14 cellular contexts compared by ENCODE assay signal in genomic region chr7:155066417-155066950, GRCh38. TPM values are rescaled to one million over a fixed set of nuclear protein-coding genes. Genes with fewer than 3 reads are reported as not detected.
DNase-seq lines count a peak whose midpoint lies in the region; ATAC-seq and TF ChIP-seq lines count a peak whose summit lies in the region.
"Had no signal": no experiment of that assay in that cellular context is flagged by ENCODE, and none has a peak within 500 bp of the region (broad histone marks: within the 10 kb centered on the region; RNA-seq: fewer than 3 reads in every experiment).

No MANE protein-coding gene starts in this region.

- no peak overlapping the region for H3K4me3 Mint-ChIP-seq in activated CD4-positive, alpha-beta T cell treated with anti-CD3 and anti-CD28 coated beads, Interleukin-2, amount 10 ng/mL, durations not matched to agents 7 days and 5 days
- H3K4me3 Mint-ChIP-seq: activated naive CD8-positive, alpha-beta T cell; CD4-positive, alpha-beta T cell had no signal

- no peaks in the 10 kb centered on the region for H3K9me3 Mint-ChIP-seq in activated CD4-positive, alpha-beta T cell treated with anti-CD3 and anti-CD28 coated beads, Interleukin-2, amount 10 ng/mL, durations not matched to agents 7 days and 5 days

- H3K27me3 Mint-ChIP-seq in activated CD4-positive, alpha-beta T cell treated with anti-CD3 and anti-CD28 coated beads, Interleukin-2, amount 10 ng/mL, durations not matched to agents 7 days and 5 days = peaks cover 6% of the 10 kb centered on the region

- peaks cover 10% of the 10 kb centered on the region; the same call in 1 of the 2 replicates for H3K9me3 ChIP-seq in AG04450 (ENCODE audit: control insufficient read depth, insufficient read depth, low read length)
- H3K9me3 ChIP-seq in RWPE2 (ENCODE audit: severe bottlenecking) = no peaks in the 10 kb centered on the region
- no peaks in the 10 kb centered on the region for H3K9me3 ChIP-seq in spleen

- DNase-seq in AG04450 (ENCODE audit: low read depth, low spot score) (peak; percentile 53), HFF-Myc (ENCODE audit: extremely low read depth, low read depth) (peak; percentile 12), RWPE2 (ENCODE audit: low spot score) (no peak), fibroblast of the aortic adventitia (ENCODE audit: low read depth) (peak; percentile 79), spleen (no peak)
- no peak for DNase-seq in activated CD4-positive, alpha-beta T cell treated with anti-CD3 and anti-CD28 coated beads, Interleukin-2, amount 10 ng/mL, durations not matched to agents 7 days and 5 days
- DNase-seq: activated CD4-positive, CD25-positive, alpha-beta regulatory T cell treated with anti-CD3 and anti-CD28 coated beads, Interleukin-2, amount 50 U/mL, for 72 hours; CD4-positive, alpha-beta T cell; mesenchymal stem cell; substantia nigra had no signal

- ATAC-seq in RWPE2 (ENCODE audit: low read depth) (peak; percentile 92), GM19455 (IDR thresholded peaks at IDR 0.05; ENCODE audit: unreplicated experiment) (no peak), GM21447 (IDR thresholded peaks at IDR 0.05; ENCODE audit: unreplicated experiment) (no peak)
- ATAC-seq: esophagus mucosa had no signal

- H3K4me3 ChIP-seq in AG04450 (ENCODE audit: low read depth, low read length) (no peak overlapping the region), HFF-Myc (replicated peaks; ENCODE audit: low read depth, low read length) (no peak overlapping the region), RWPE2 (ENCODE audit: severe bottlenecking) (no peak overlapping the region), fibroblast of the aortic adventitia (ENCODE audit: low read depth, low read length) (no peak overlapping the region), spleen (no peak overlapping the region)

- WGBS in spleen, 5 donors = 47 to 68% (median 53%) methylated on average over 7 of the region's 7 CpGs

- H3K4me1 Mint-ChIP-seq in activated CD4-positive, alpha-beta T cell treated with anti-CD3 and anti-CD28 coated beads, Interleukin-2, amount 10 ng/mL, durations not matched to agents 7 days and 5 days = no peaks in the 10 kb centered on the region

- intact Hi-C loops in spleen (cut with DNase I; ENCODE audit: low total_unique reads) = no loop called here

- H3K27me3 ChIP-seq in AG04450 (ENCODE audit: control insufficient read depth, insufficient read depth, low read length) (peaks cover 6% of the 10 kb centered on the region), RWPE2 (ENCODE audit: insufficient read depth, poor library complexity, severe bottlenecking) (peaks cover 14% of the 10 kb centered on the region), spleen (replicated peaks in 1 of 7) (peaks cover 0 to 39% (median 13%) of the 10 kb centered on the region in 7 donors)

- H3K36me3 ChIP-seq in RWPE2 (ENCODE audit: low read depth) (no peaks in the 10 kb centered on the region), spleen (no peaks in the 10 kb centered on the region)

- TF ChIP-seq CTCF in AG04450 (IDR thresholded peaks at IDR 0.05; ENCODE audit: low read depth, low read length) = no peak
- no peak for TF ChIP-seq CTCF in HFF-Myc (IDR thresholded peaks at IDR 0.05; ENCODE audit: low read depth, low read length, missing control alignments)
- no peak for TF ChIP-seq CTCF in RWPE2 (IDR thresholded peaks at IDR 0.05; ENCODE audit: poor library complexity, severe bottlenecking)
- TF ChIP-seq CTCF in fibroblast of the aortic adventitia (IDR thresholded peaks at IDR 0.05; ENCODE audit: insufficient read depth, low read length) = no peak
- TF ChIP-seq CTCF in spleen (IDR thresholded peaks at IDR 0.05 in 8 of 11, conservative IDR thresholded peaks at IDR 0.05 in 3 of 11) = no peak

- CTCF ChIA-PET in AG04450 (lab: Charles Lee) = interaction anchor here (1.2 kb wide), 1 partner anchor 279 kb away, joined by 4 read pairs; no protein-coding TSS in a partner anchor
- CTCF ChIA-PET in activated CD4-positive, alpha-beta T cell treated with anti-CD3 and anti-CD28 coated beads, Interleukin-2, amount 10 ng/mL, durations not matched to agents 7 days and 5 days (lab: Charles Lee) = no interaction called here

- H3K36me3 Mint-ChIP-seq in activated CD4-positive, alpha-beta T cell treated with anti-CD3 and anti-CD28 coated beads, Interleukin-2, amount 10 ng/mL, durations not matched to agents 7 days and 5 days (ENCODE audit: low read depth) = no peaks in the 10 kb centered on the region
- H3K36me3 Mint-ChIP-seq: activated naive CD8-positive, alpha-beta T cell had no signal

- TF ChIP-seq POLR2A in spleen (IDR thresholded peaks at IDR 0.05) = no peak

- H3K27ac Mint-ChIP-seq in activated CD4-positive, alpha-beta T cell treated with anti-CD3 and anti-CD28 coated beads, Interleukin-2, amount 10 ng/mL, durations not matched to agents 7 days and 5 days = no peak overlapping the region
- H3K27ac Mint-ChIP-seq: activated naive CD8-positive, alpha-beta T cell; CD4-positive, alpha-beta T cell had no signal

- H3K4me1 ChIP-seq in RWPE2 (ENCODE audit: insufficient read depth, poor library complexity, severe bottlenecking) (peaks cover 5% of the 10 kb centered on the region), spleen (no peaks in the 10 kb centered on the region)

- POLR2A ChIA-PET in AG04450 (lab: Yijun Ruan, JAX) = no interaction called here
- POLR2A ChIA-PET in activated CD4-positive, alpha-beta T cell treated with anti-CD3 and anti-CD28 coated beads, Interleukin-2, amount 10 ng/mL, durations not matched to agents 7 days and 5 days (lab: Charles Lee) = no interaction called here

- no peak overlapping the region for H3K27ac ChIP-seq in AG04450 (ENCODE audit: low read depth, low read length)
- H3K27ac ChIP-seq in RWPE2 (ENCODE audit: poor library complexity, severe bottlenecking) = no peak overlapping the region
- H3K27ac ChIP-seq in spleen = no peak overlapping the region

RNA-seq across cellular contexts. Expression of gene HTR5A, which starts 3.6 kb away (rescaled TPM):
- polyA plus RNA-seq in AG04450 (2011; rRNA removed) (not detected in 2 replicates), spleen (not detected)
- not detected in 2 replicates for polyA minus RNA-seq in AG04450 (2011; rRNA and poly(A)+ RNA removed)
- total RNA-seq in fibroblast of the aortic adventitia (ENCODE audit: low replicate concordance) (not detected in 2 replicates), spleen (not detected)
- not detected for total RNA-seq in activated CD4-positive, alpha-beta T cell treated with anti-CD3 and anti-CD28 coated beads, Interleukin-2, amount 10 ng/mL, durations not matched to agents 7 days and 5 days
- total RNA-seq: CD4-positive, alpha-beta T cell; esophagus mucosa had no signal

Comparison
In these comparisons a context has a peak if more than half of its experiments do, and no peak if none do; other contexts are left out.
1. DNase-seq: peak in AG04450 (single experiment), HFF-Myc (single experiment) and fibroblast of the aortic adventitia (single experiment); none in RWPE2 (single experiment), spleen (single experiment) and activated CD4-positive, alpha-beta T cell treated with anti-CD3 and anti-CD28 coated beads, Interleukin-2, amount 10 ng/mL, durations not matched to agents 7 days and 5 days (single experiment).